ENCODE assay signal across 13 cellular contexts in genomic region chr1:244920911-244921310, GRCh38. TPM values are rescaled to one million over a fixed set of nuclear protein-coding genes. Genes with fewer than 3 reads are reported as not detected.
DNase-seq lines count a peak whose midpoint lies in the region; ATAC-seq, FAIRE-seq and TF ChIP-seq lines count a peak whose summit lies in the region.
"Had no signal": no experiment of that assay in that cellular context is flagged by ENCODE, and none has a peak within 500 bp of the region (broad histone marks: within the 10 kb centered on the region; RNA-seq: fewer than 3 reads in every experiment).

No MANE protein-coding gene starts in this region.

- H3K9ac ChIP-seq in kidney (ENCODE audit: low read length in 2 of 2): no peak overlapping the region

- H3K36me3 Mint-ChIP-seq in CD14-positive monocyte: no peaks in the 10 kb centered on the region
- H3K36me3 Mint-ChIP-seq in T-helper 2 cell treated with Interferon-gamma antibody and Interleukin-4, amounts not matched to agents 5 μg/mL and 100 μg/mL, for 36 hours (ENCODE audit: low read depth): no peaks in the 10 kb centered on the region
- no peaks in the 10 kb centered on the region for H3K36me3 Mint-ChIP-seq in activated CD8-positive, alpha-beta T cell treated with anti-CD3 and anti-CD28 coated beads for 36 hours (ENCODE audit: low read depth)
- H3K36me3 Mint-ChIP-seq: brain; CD4-positive, CD25-positive, alpha-beta regulatory T cell had no signal

- TF ChIP-seq CTCF in CD14-positive monocyte (IDR thresholded peaks at IDR 0.05) (no peak), kidney (IDR thresholded peaks at IDR 0.05; ENCODE audit: borderline replicate concordance, extremely low read depth, insufficient read depth) (no peak)
- no peak for TF ChIP-seq CTCF in activated CD8-positive, alpha-beta T cell treated with anti-CD3 and anti-CD28 coated beads for 36 hours (IDR thresholded peaks at IDR 0.05)

- FAIRE-seq in kidney (lab: Jason Lieb, UNC): no peak

- POLR2A ChIA-PET in activated CD8-positive, alpha-beta T cell treated with anti-CD3 and anti-CD28 coated beads for 36 hours (lab: Charles Lee): no interaction called here

- CTCF ChIA-PET in activated CD8-positive, alpha-beta T cell treated with anti-CD3 and anti-CD28 coated beads for 36 hours (lab: Charles Lee): no interaction called here

- peak overlapping the region; percentile 40 to 79 for H3K4me3 Mint-ChIP-seq in CD14-positive monocyte
- no peak overlapping the region for H3K4me3 Mint-ChIP-seq in T-helper 2 cell treated with Interferon-gamma antibody and Interleukin-4, amounts not matched to agents 5 μg/mL and 100 μg/mL, for 36 hours
- no peak overlapping the region for H3K4me3 Mint-ChIP-seq in activated CD8-positive, alpha-beta T cell treated with anti-CD3 and anti-CD28 coated beads for 36 hours
- H3K4me3 Mint-ChIP-seq: brain had no signal

- H3K27me3 Mint-ChIP-seq in CD14-positive monocyte (ENCODE audit: low read depth in 3 of 3): no peaks in the 10 kb centered on the region
- H3K27me3 Mint-ChIP-seq in T-helper 2 cell treated with Interferon-gamma antibody and Interleukin-4, amounts not matched to agents 5 μg/mL and 100 μg/mL, for 36 hours (ENCODE audit: low read depth): peaks cover 29% of the 10 kb centered on the region
- H3K27me3 Mint-ChIP-seq in activated CD8-positive, alpha-beta T cell treated with anti-CD3 and anti-CD28 coated beads for 36 hours: peaks cover 2% of the 10 kb centered on the region

- no peaks in the 10 kb centered on the region for H3K9me3 ChIP-seq in kidney (ENCODE audit: control insufficient read depth in 1 of 2, low read length in 2 of 2)

- ATAC-seq in GM19467 (IDR thresholded peaks at IDR 0.05; ENCODE audit: unreplicated experiment) (peak; percentile 53), HG03095 (IDR thresholded peaks at IDR 0.05; ENCODE audit: unreplicated experiment) (peak; percentile 68)
- ATAC-seq in activated CD8-positive, alpha-beta T cell treated with anti-CD3 and anti-CD28 coated beads for 36 hours: no peak

- peaks cover 29% of the 10 kb centered on the region for H3K4me1 Mint-ChIP-seq in CD14-positive monocyte
- peaks cover 8% of the 10 kb centered on the region for H3K4me1 Mint-ChIP-seq in T-helper 2 cell treated with Interferon-gamma antibody and Interleukin-4, amounts not matched to agents 5 μg/mL and 100 μg/mL, for 36 hours (ENCODE audit: low read depth)
- H3K4me1 Mint-ChIP-seq in activated CD8-positive, alpha-beta T cell treated with anti-CD3 and anti-CD28 coated beads for 36 hours (ENCODE audit: low read depth): peaks cover 14% of the 10 kb centered on the region

- no peaks in the 10 kb centered on the region for H3K36me3 ChIP-seq in kidney (ENCODE audit: control insufficient read depth in 1 of 2, insufficient read depth in 2 of 2, low read length in 2 of 2)

- H3K4me1 ChIP-seq in kidney (ENCODE audit: control insufficient read depth in 1 of 2, insufficient read depth in 1 of 2, low read depth in 1 of 2, low read length in 2 of 2): peaks cover 3 to 4% of the 10 kb centered on the region in 2 donors

- intact Hi-C loops in CD14-positive monocyte (cut with micrococcal nuclease): loop anchor here (5.0 to 10.0 kb wide), 2 partner anchors 36 to 56 kb away; partner anchors contain the start of gene HNRNPU (in 1 of the 2)
- intact Hi-C loops in kidney (cut with DNase I): no loop called here
- intact Hi-C loops in activated CD8-positive, alpha-beta T cell treated with anti-CD3 and anti-CD28 coated beads for 36 hours (cut with micrococcal nuclease): no loop called here

- H3K4me3 ChIP-seq in kidney (ENCODE audit: low read length in 2 of 2): no peak overlapping the region

- peaks cover 0 to 3% (median 0%) of the 10 kb centered on the region in 7 donors for H3K9me3 Mint-ChIP-seq in CD14-positive monocyte
- no peaks in the 10 kb centered on the region for H3K9me3 Mint-ChIP-seq in T-helper 2 cell treated with Interferon-gamma antibody and Interleukin-4, amounts not matched to agents 5 μg/mL and 100 μg/mL, for 36 hours
- no peaks in the 10 kb centered on the region for H3K9me3 Mint-ChIP-seq in activated CD8-positive, alpha-beta T cell treated with anti-CD3 and anti-CD28 coated beads for 36 hours
- H3K9me3 Mint-ChIP-seq: CD4-positive, CD25-positive, alpha-beta regulatory T cell had no signal

- DNase-seq in CD14-positive monocyte (ENCODE audit: low spot score): peak; percentile 57
- DNase-seq in OCI-M1 (lab: John Stamatoyannopoulos, UW): peak; percentile 78
- no peak for DNase-seq in T-helper 2 cell treated with Interferon-gamma antibody and Interleukin-4, amounts not matched to agents 5 μg/mL and 100 μg/mL, for 36 hours (ENCODE audit: low spot score)
- DNase-seq in NCI-H1436 (lab: John Stamatoyannopoulos, UW): no peak
- DNase-seq in kidney: no peak
- DNase-seq in activated CD8-positive, alpha-beta T cell treated with anti-CD3 and anti-CD28 coated beads for 36 hours: no peak
- DNase-seq: CD4-positive, CD25-positive, alpha-beta regulatory T cell; GOT3; NCI-H524 treated with DMSO at 0.1 percent for 48 hours; stimulated activated naive CD4-positive, alpha-beta T cell treated with Interleukin-2 at 50 U/mL for 16 hours had no signal

- H3K27ac Mint-ChIP-seq in CD14-positive monocyte: peak overlapping the region; percentile 48 to 89 (median 78)
- H3K27ac Mint-ChIP-seq in T-helper 2 cell treated with Interferon-gamma antibody and Interleukin-4, amounts not matched to agents 5 μg/mL and 100 μg/mL, for 36 hours: no peak overlapping the region
- H3K27ac Mint-ChIP-seq in activated CD8-positive, alpha-beta T cell treated with anti-CD3 and anti-CD28 coated beads for 36 hours: no peak overlapping the region
- H3K27ac Mint-ChIP-seq: brain; CD4-positive, CD25-positive, alpha-beta regulatory T cell had no signal

- H3K27ac ChIP-seq in kidney (ENCODE audit: low read depth in 2 of 2, low read length in 2 of 2): no peak overlapping the region

RNA-seq across cellular contexts. Expression of gene HNRNPU, which starts 56.6 kb away (rescaled TPM):
- polyA plus RNA-seq in CD14-positive monocyte (100 to 1,000 TPM in 1 of 2 donors, 10 to 100 TPM in 1; 71.5 to 143 TPM), kidney (ENCODE audit: insufficient read depth, low read depth, low replicate concordance) (153 TPM)
- 329 TPM for total RNA-seq in kidney
- total RNA-seq in activated CD8-positive, alpha-beta T cell treated with anti-CD3 and anti-CD28 coated beads for 36 hours: 100 to 1,000 TPM; 469 to 474 TPM

Comparison
In these comparisons a context has a peak if more than half of its experiments do, and no peak if none do; other contexts are left out.
1. DNase-seq: peak in CD14-positive monocyte (single experiment) and OCI-M1 (single experiment); none in T-helper 2 cell treated with Interferon-gamma antibody and Interleukin-4, amounts not matched to agents 5 μg/mL and 100 μg/mL, for 36 hours (single experiment), NCI-H1436 (single experiment), kidney (single experiment) and activated CD8-positive, alpha-beta T cell treated with anti-CD3 and anti-CD28 coated beads for 36 hours (single experiment).
2. H3K27ac Mint-ChIP-seq: peak in CD14-positive monocyte (7 of 7); none in T-helper 2 cell treated with Interferon-gamma antibody and Interleukin-4, amounts not matched to agents 5 μg/mL and 100 μg/mL, for 36 hours (single experiment) and activated CD8-positive, alpha-beta T cell treated with anti-CD3 and anti-CD28 coated beads for 36 hours (single experiment).
3. H3K4me3 Mint-ChIP-seq: peak in CD14-positive monocyte (2 of 2); none in T-helper 2 cell treated with Interferon-gamma antibody and Interleukin-4, amounts not matched to agents 5 μg/mL and 100 μg/mL, for 36 hours (single experiment) and activated CD8-positive, alpha-beta T cell treated with anti-CD3 and anti-CD28 coated beads for 36 hours (single experiment).
4. intact Hi-C loops: an anchor here in CD14-positive monocyte (5.0 to 10.0 kb wide); none called in kidney and activated CD8-positive, alpha-beta T cell treated with anti-CD3 and anti-CD28 coated beads for 36 hours.